Comparison of ENCODE assay signal across 8 cellular contexts in genomic region chr7:141738592-141739013, GRCh38. TPM values are rescaled to one million over a fixed set of nuclear protein-coding genes. Genes with fewer than 3 reads are reported as not detected.
DNase-seq lines count a peak whose midpoint lies in the region; ATAC-seq and TF ChIP-seq lines count a peak whose summit lies in the region.

No MANE protein-coding gene starts in this region.

- ATAC-seq in T-helper 17 cell (no peak), right cardiac atrium (no peak)
- no peak for ATAC-seq in stimulated activated memory B cell treated with anti-CD40 and anti-IgM and Interleukin-4, amounts not matched to agents 10 μg/mL and 1 μg/mL and 100 μg/mL, for 72 hours

- no peak overlapping the region for H3K56ac ChIP-seq in H9 (ENCODE audit: insufficient read length, low read depth, low read length)

- H3K4me3 Mint-ChIP-seq in H9, result peak overlapping the region; percentile 96 to 99
- H3K4me3 Mint-ChIP-seq in T-helper 17 cell, result peak overlapping the region; percentile 99
- peak overlapping the region; percentile 99 for H3K4me3 Mint-ChIP-seq in stimulated activated memory B cell treated with anti-CD40 and anti-IgM and Interleukin-4, amounts not matched to agents 10 μg/mL and 1 μg/mL and 100 μg/mL, for 72 hours

- H3K4me2 ChIP-seq in H9 (ENCODE audit: insufficient read depth, insufficient read length, low read length), result peak overlapping the region; percentile 84

- DNase-seq in H9 (no peak), T-helper 17 cell (no peak), right cardiac atrium (no peak), NK-92 (lab: John Stamatoyannopoulos, UW; ENCODE audit: unreplicated experiment) (no peak), superior temporal gyrus (ENCODE audit: extremely low spot score) (no peak)
- DNase-seq in stimulated activated CD4-positive, alpha-beta T cell treated with anti-CD3 and anti-CD28 coated beads, Interleukin-2, amount 100 ng/mL, for 48 hours, result no peak
- no peak for DNase-seq in NK-92 treated with Interleukin-12 subunit alpha and Interleukin-12 subunit beta, amount 100 ng/mL, for 24 hours (lab: John Stamatoyannopoulos, UW)

- no peak overlapping the region for H2AK5ac ChIP-seq in H9 (ENCODE audit: insufficient read length, low read length)

- peaks cover 8% of the 10 kb centered on the region for H3K79me1 ChIP-seq in H9 (ENCODE audit: insufficient read depth, low read depth, low read length, poor library complexity, severe bottlenecking)

- H2BK15ac ChIP-seq in H9 (ENCODE audit: low read depth, low read length), result no peak overlapping the region

- H3K27ac ChIP-seq in H9 (ENCODE audit: insufficient read length, low read depth, low read length) (peak overlapping the region; percentile 15), right cardiac atrium (ENCODE audit: low read length) (peak overlapping the region; percentile 76)

- intact Hi-C loops in right cardiac atrium (cut with DNase I), result no loop called here

- no CpG with 5 or more reads among the region's 6 CpGs for WGBS in H9 (ENCODE audit: extremely low coverage, insufficient read length, low lambda C conversion rate)
- WGBS in right cardiac atrium, result under 1% methylated on average over 6 of the region's 6 CpGs

- H4K8ac ChIP-seq in H9 (replicated peaks; ENCODE audit: insufficient read length, low read depth, low read length), result no peak overlapping the region

- H3K9me3 ChIP-seq in H9 (ENCODE audit: control insufficient read depth, low read depth, low read length), result no peaks in the 10 kb centered on the region
- H3K9me3 ChIP-seq in T-helper 17 cell (ENCODE audit: control insufficient read depth, low read length, poor library complexity, severe bottlenecking), result no peaks in the 10 kb centered on the region
- no peaks in the 10 kb centered on the region for H3K9me3 ChIP-seq in right cardiac atrium (ENCODE audit: control insufficient read depth, low read length)

- peak overlapping the region; percentile 98 for H3K9ac ChIP-seq in H9 (ENCODE audit: extremely low read depth, insufficient read length, low read length)

- H3K4me1 ChIP-seq in H9 (ENCODE audit: insufficient read depth, low read length), result peaks cover 3% of the 10 kb centered on the region; the same call in 1 of the 2 replicates
- H3K4me1 ChIP-seq in right cardiac atrium (ENCODE audit: control insufficient read depth, insufficient read depth, low read length), result no peaks in the 10 kb centered on the region

- peaks cover 0 to 2% of the 10 kb centered on the region in 2 experiments; a peak in 1 of 5 replicates for H3K9me3 Mint-ChIP-seq in H9
- no peaks in the 10 kb centered on the region for H3K9me3 Mint-ChIP-seq in stimulated activated memory B cell treated with anti-CD40 and anti-IgM and Interleukin-4, amounts not matched to agents 10 μg/mL and 1 μg/mL and 100 μg/mL, for 72 hours

- no peaks in the 10 kb centered on the region for H3K27me3 Mint-ChIP-seq in H9 (ENCODE audit: low read depth)
- no peaks in the 10 kb centered on the region for H3K27me3 Mint-ChIP-seq in T-helper 17 cell
- no peaks in the 10 kb centered on the region for H3K27me3 Mint-ChIP-seq in stimulated activated memory B cell treated with anti-CD40 and anti-IgM and Interleukin-4, amounts not matched to agents 10 μg/mL and 1 μg/mL and 100 μg/mL, for 72 hours

- H3K4me3 ChIP-seq in right cardiac atrium (ENCODE audit: low read length), result peak overlapping the region; percentile 73

- H3K27ac Mint-ChIP-seq in H9, result peak overlapping the region; percentile 99 to 100 (median 99)
- peak overlapping the region; percentile 100 for H3K27ac Mint-ChIP-seq in T-helper 17 cell
- peak overlapping the region; percentile 99 for H3K27ac Mint-ChIP-seq in stimulated activated memory B cell treated with anti-CD40 and anti-IgM and Interleukin-4, amounts not matched to agents 10 μg/mL and 1 μg/mL and 100 μg/mL, for 72 hours

- H3K23ac ChIP-seq in H9 (ENCODE audit: insufficient read length, low read depth, low read length), result no peak overlapping the region

- peak overlapping the region; percentile 92 for H3K18ac ChIP-seq in H9 (ENCODE audit: insufficient read length, low read depth, low read length)

- H3K79me2 ChIP-seq in H9 (ENCODE audit: insufficient read depth, low read length), result peaks cover 16% of the 10 kb centered on the region

- H3K4me1 Mint-ChIP-seq in H9 (peaks cover 13 to 23% of the 10 kb centered on the region in 2 experiments), T-helper 17 cell (peaks cover 30% of the 10 kb centered on the region)
- H3K4me1 Mint-ChIP-seq in stimulated activated memory B cell treated with anti-CD40 and anti-IgM and Interleukin-4, amounts not matched to agents 10 μg/mL and 1 μg/mL and 100 μg/mL, for 72 hours, result peaks cover 54% of the 10 kb centered on the region

- no peak overlapping the region; the same call in 1 of the 2 replicates for H3K4ac ChIP-seq in H9 (ENCODE audit: low read depth, low read length)

- peak overlapping the region; percentile 7 for H2BK120ac ChIP-seq in H9 (ENCODE audit: low read depth, low read length, poor library complexity, severe bottlenecking)

- H2AFZ ChIP-seq in H9 (ENCODE audit: low read length), result no peak overlapping the region

- peaks cover 32 to 45% (median 42%) of the 10 kb centered on the region in 3 experiments for H3K36me3 Mint-ChIP-seq in H9 (ENCODE audit: insufficient read depth in 1 of 3, low read depth in 3 of 3)
- peaks cover 11% of the 10 kb centered on the region for H3K36me3 Mint-ChIP-seq in T-helper 17 cell (ENCODE audit: low read depth)
- H3K36me3 Mint-ChIP-seq in stimulated activated memory B cell treated with anti-CD40 and anti-IgM and Interleukin-4, amounts not matched to agents 10 μg/mL and 1 μg/mL and 100 μg/mL, for 72 hours, result peaks cover 31% of the 10 kb centered on the region

- no peak overlapping the region for H2BK12ac ChIP-seq in H9 (ENCODE audit: insufficient read length, low read depth, low read length)

- H3K27me3 ChIP-seq in H9 (ENCODE audit: insufficient read depth, low read length) (no peaks in the 10 kb centered on the region), right cardiac atrium (ENCODE audit: control insufficient read depth, insufficient read depth) (no peaks in the 10 kb centered on the region)

- no peak overlapping the region for H3T11ph ChIP-seq in H9 (ENCODE audit: low read length)

- TF ChIP-seq CTCF in H9 (conservative IDR thresholded peaks at IDR 0.05), result no peak

- H3K14ac ChIP-seq in H9 (ENCODE audit: insufficient read depth, low read length), result peak overlapping the region; percentile 96

- H2BK5ac ChIP-seq in H9 (ENCODE audit: insufficient read length, low read length), result peak overlapping the region; percentile 20

- H4K20me1 ChIP-seq in H9 (ENCODE audit: control insufficient read depth, insufficient read depth, insufficient read length), result no peaks in the 10 kb centered on the region

- no peak overlapping the region for H4K91ac ChIP-seq in H9 (ENCODE audit: insufficient read length, low read depth, low read length)

- H3K23me2 ChIP-seq in H9 (ENCODE audit: insufficient read length, low read depth, low read length, poor library complexity, severe bottlenecking), result peaks cover 3% of the 10 kb centered on the region

- no peak overlapping the region for H2BK20ac ChIP-seq in H9 (ENCODE audit: low read depth, low read length, poor library complexity, severe bottlenecking)

- H4K5ac ChIP-seq in H9 (ENCODE audit: insufficient read length, low read depth, low read length), result peak overlapping the region; percentile 38

RNA-seq across cellular contexts. Expression of gene SSBP1, which starts 0.4 kb away (rescaled TPM):
- total RNA-seq in H9 (2021) (252 and 266 TPM in 2 replicates), T-helper 17 cell (10 to 100 TPM; 81.3 to 91.3 TPM), right cardiac atrium (10 to 100 TPM; 91.0 to 100.0 (median 96.5) TPM)
- polyA plus RNA-seq in right cardiac atrium, result 231 TPM

RNA-seq across cellular contexts. Expression of gene TAS2R3, which starts 25.3 kb away (rescaled TPM):
- total RNA-seq in H9 (2021), result 0.88 and 1.2 TPM in 2 replicates
- under 1 TPM; 0.42 to 0.87 TPM for total RNA-seq in T-helper 17 cell
- 1 to 10 TPM in 1 of 4 donors, under 1 TPM in 3; 0.48 to 1.2 (median 0.57) TPM for total RNA-seq in right cardiac atrium
- polyA plus RNA-seq in right cardiac atrium, result 0.18 TPM

RNA-seq across cellular contexts. Expression of gene WEE2, which starts 30.4 kb away (rescaled TPM):
- not detected in 2 replicates for total RNA-seq in H9 (2021)
- total RNA-seq in T-helper 17 cell, result not detected
- not detected for total RNA-seq in right cardiac atrium
- polyA plus RNA-seq in right cardiac atrium, result not detected

RNA-seq across cellular contexts. Expression of gene DENND11, which starts 36.6 kb away (rescaled TPM):
- total RNA-seq in H9 (2021) (21.2 and 21.9 TPM in 2 replicates), T-helper 17 cell (10 to 100 TPM; 34.1 to 37.6 TPM), right cardiac atrium (10 to 100 TPM; 10.6 to 11.9 (median 11.6) TPM)
- 5.2 TPM for polyA plus RNA-seq in right cardiac atrium

RNA-seq across cellular contexts. Expression of gene TAS2R4, which starts 37.9 kb away (rescaled TPM):
- total RNA-seq in H9 (2021) (0.55 and 0.66 TPM in 2 replicates), T-helper 17 cell (under 1 TPM; 0.37 to 0.50 TPM), right cardiac atrium (1 to 10 TPM in 1 of 4 donors, under 1 TPM in 3; 0.34 to 1.0 (median 0.42) TPM)
- 0.27 TPM for polyA plus RNA-seq in right cardiac atrium
